Comparison of ENCODE assay signal across 12 cellular contexts in genomic region chr3:48826451-48826850, GRCh38. TPM values are rescaled to one million over a fixed set of nuclear protein-coding genes. Genes with fewer than 3 reads are reported as not detected.
DNase-seq lines count a peak whose midpoint lies in the region; ATAC-seq and TF ChIP-seq lines count a peak whose summit lies in the region.
"Had no signal": no experiment of that assay in that cellular context is flagged by ENCODE, and none has a peak within 500 bp of the region (broad histone marks: within the 10 kb centered on the region; RNA-seq: fewer than 3 reads in every experiment).

No MANE protein-coding gene starts in this region.

- CTCF ChIA-PET in SK-N-SH (lab: Yijun Ruan, JAX) (no interaction called here), WTC11 (lab: Charles Lee) (no interaction called here)

- H2AFZ ChIP-seq in SK-N-SH (ENCODE audit: low read depth) = no peak overlapping the region

- POLR2A ChIA-PET in SK-N-SH (lab: Yijun Ruan, JAX) = no interaction called here
- POLR2A ChIA-PET in WTC11 (lab: Charles Lee) = no interaction called here

- ATAC-seq in stimulated activated memory B cell treated with anti-CD40 and anti-IgM and Interleukin-4, amounts not matched to agents 10 μg/mL and 1 μg/mL and 100 μg/mL, for 72 hours = peak; percentile 65
- ATAC-seq in WTC11 = no peak
- ATAC-seq in HG02852 (IDR thresholded peaks at IDR 0.05; ENCODE audit: unreplicated experiment) = no peak
- ATAC-seq: activated naive CD8-positive, alpha-beta T cell treated with anti-CD3 and anti-CD28 coated beads, Interleukin-2, amount 50 U/mL, for 24 hours had no signal

- no peaks in the 10 kb centered on the region for H3K9me2 ChIP-seq in SK-N-SH

- H3K9ac ChIP-seq in SK-N-SH = no peak overlapping the region

- no peak overlapping the region for H3K4me3 ChIP-seq in SK-N-SH (ENCODE audit: low read depth in 2 of 2, low read length in 1 of 2)
- H3K4me3 ChIP-seq: skin epidermis had no signal

- 54% methylated on average over 2 of the region's 2 CpGs for WGBS in SK-N-SH (ENCODE audit: low lambda C conversion rate)

- no peaks in the 10 kb centered on the region for H4K20me1 ChIP-seq in SK-N-SH (ENCODE audit: insufficient read depth)

- H3K4me1 Mint-ChIP-seq in stimulated activated memory B cell treated with anti-CD40 and anti-IgM and Interleukin-4, amounts not matched to agents 10 μg/mL and 1 μg/mL and 100 μg/mL, for 72 hours = peaks cover 19% of the 10 kb centered on the region
- H3K4me1 Mint-ChIP-seq in WTC11 = 0 out of 2 replicates have a peak, but pooled peaks cover 4% of the 10 kb centered on the region

- peak overlapping the region; percentile 14 for H3K4me2 ChIP-seq in SK-N-SH

- TF ChIP-seq CTCF in SK-N-SH (IDR thresholded peaks at IDR 0.05) (no peak), WTC11 (IDR thresholded peaks at IDR 0.05) (no peak)

- TF ChIP-seq EP300 in SK-N-SH (IDR thresholded peaks at IDR 0.05; ENCODE audit: borderline replicate concordance in 1 of 2, low read depth in 1 of 2, low read length in 1 of 2) = no peak

- peaks cover 7% of the 10 kb centered on the region for H3F3A ChIP-seq in SK-N-SH (replicated peaks; ENCODE audit: insufficient read depth)

- H3K27me3 ChIP-seq in SK-N-SH (ENCODE audit: insufficient read depth) = no peaks in the 10 kb centered on the region

- H3K4me1 ChIP-seq in SK-N-SH (ENCODE audit: control insufficient read depth in 1 of 2, insufficient read depth in 2 of 2, low read depth in 1 of 2, low read length in 1 of 2) = peaks cover 3 to 4% of the 10 kb centered on the region in 2 experiments; a peak in 3 of 4 replicates

- no peaks in the 10 kb centered on the region for H3K9me3 Mint-ChIP-seq in stimulated activated memory B cell treated with anti-CD40 and anti-IgM and Interleukin-4, amounts not matched to agents 10 μg/mL and 1 μg/mL and 100 μg/mL, for 72 hours
- no peaks in the 10 kb centered on the region for H3K9me3 Mint-ChIP-seq in WTC11
- H3K9me3 Mint-ChIP-seq: activated naive CD8-positive, alpha-beta T cell treated with anti-CD3 and anti-CD28 coated beads, Interleukin-2, amount 50 U/mL, for 24 hours; T-helper 1 cell treated with Interleukin-12 subunit alpha and Interleukin-12 subunit beta and Interleukin-4 antibody, amounts not matched to agents 30 μg/mL and 1 μg/mL, for 36 hours had no signal

- no peak for TF ChIP-seq RAD21 in SK-N-SH (IDR thresholded peaks at IDR 0.05; ENCODE audit: low read length)

- H3K36me3 Mint-ChIP-seq in stimulated activated memory B cell treated with anti-CD40 and anti-IgM and Interleukin-4, amounts not matched to agents 10 μg/mL and 1 μg/mL and 100 μg/mL, for 72 hours = peaks cover 10% of the 10 kb centered on the region
- no peaks in the 10 kb centered on the region for H3K36me3 Mint-ChIP-seq in WTC11

- H3K4me3 Mint-ChIP-seq in stimulated activated memory B cell treated with anti-CD40 and anti-IgM and Interleukin-4, amounts not matched to agents 10 μg/mL and 1 μg/mL and 100 μg/mL, for 72 hours = no peak overlapping the region
- no peak overlapping the region for H3K4me3 Mint-ChIP-seq in WTC11
- H3K4me3 Mint-ChIP-seq: activated naive CD8-positive, alpha-beta T cell treated with anti-CD3 and anti-CD28 coated beads, Interleukin-2, amount 50 U/mL, for 24 hours; T-helper 1 cell treated with Interleukin-12 subunit alpha and Interleukin-12 subunit beta and Interleukin-4 antibody, amounts not matched to agents 30 μg/mL and 1 μg/mL, for 36 hours had no signal

- H3K79me2 ChIP-seq in SK-N-SH (ENCODE audit: insufficient read depth) = peaks cover 55% of the 10 kb centered on the region

- no peaks in the 10 kb centered on the region for H3K27me3 Mint-ChIP-seq in stimulated activated memory B cell treated with anti-CD40 and anti-IgM and Interleukin-4, amounts not matched to agents 10 μg/mL and 1 μg/mL and 100 μg/mL, for 72 hours
- H3K27me3 Mint-ChIP-seq in WTC11 (ENCODE audit: low read depth) = no peaks in the 10 kb centered on the region
- H3K27me3 Mint-ChIP-seq: activated naive CD8-positive, alpha-beta T cell treated with anti-CD3 and anti-CD28 coated beads, Interleukin-2, amount 50 U/mL, for 24 hours had no signal

- H3K9me3 ChIP-seq in SK-N-SH = no peaks in the 10 kb centered on the region

- H3K36me3 ChIP-seq in SK-N-SH (replicated peaks in 1 of 2; ENCODE audit: control insufficient read depth in 1 of 2, insufficient read depth in 2 of 2, low read length in 1 of 2) = no peaks in the 10 kb centered on the region

- peak overlapping the region in 1 of 2 experiments; percentile 65; a peak in 2 of 4 replicates for H3K27ac ChIP-seq in SK-N-SH (ENCODE audit: low read depth in 2 of 2, low read length in 1 of 2)
- H3K27ac ChIP-seq: skin epidermis had no signal

- peak overlapping the region; percentile 7 for H3K27ac Mint-ChIP-seq in stimulated activated memory B cell treated with anti-CD40 and anti-IgM and Interleukin-4, amounts not matched to agents 10 μg/mL and 1 μg/mL and 100 μg/mL, for 72 hours
- no peak overlapping the region for H3K27ac Mint-ChIP-seq in WTC11
- H3K27ac Mint-ChIP-seq: activated naive CD8-positive, alpha-beta T cell treated with anti-CD3 and anti-CD28 coated beads, Interleukin-2, amount 50 U/mL, for 24 hours; T-helper 1 cell treated with Interleukin-12 subunit alpha and Interleukin-12 subunit beta and Interleukin-4 antibody, amounts not matched to agents 30 μg/mL and 1 μg/mL, for 36 hours had no signal

- DNase-seq in GM04503 (ENCODE audit: low read depth) (peak; percentile 86), SK-N-SH (no peak), fibroblast of peridontal ligament (ENCODE audit: extremely low read depth) (peak; percentile 98), WTC11 (ENCODE audit: low spot score) (no peak), NCI-H2196 (lab: John Stamatoyannopoulos, UW; ENCODE audit: unreplicated experiment) (no peak)
- DNase-seq: activated naive CD8-positive, alpha-beta T cell treated with anti-CD3 and anti-CD28 coated beads, Interleukin-2, amount 50 U/mL, for 24 hours; DMS79; NCI-H146 had no signal

TF ChIP-seq in SK-N-SH, 30 proteins besides CTCF, POLR2A, EP300 and RAD21 (continues in another document):
- TF ChIP-seq USF2 (IDR thresholded peaks at IDR 0.05; ENCODE audit: borderline replicate concordance, low read depth, low read length) (no peak), RXRA (IDR thresholded peaks at IDR 0.05; ENCODE audit: borderline replicate concordance, low read depth) (no peak), ELF1 (IDR thresholded peaks at IDR 0.05) (no peak), FOSL2 (IDR thresholded peaks at IDR 0.05; ENCODE audit: borderline replicate concordance, low read depth) (peak; percentile 25; the same call in 1 of the 2 replicates), MXI1 (IDR thresholded peaks at IDR 0.05; ENCODE audit: low read depth, low read length) (no peak), MAX (IDR thresholded peaks at IDR 0.05; ENCODE audit: low read depth) (0 out of 2 replicates have a peak, but pooled peaks have one; percentile 30), USF1 (IDR thresholded peaks at IDR 0.05; ENCODE audit: borderline replicate concordance, low read depth) (no peak)

TF ChIP-seq in WTC11, 78 proteins besides CTCF, POLR2A, EP300 and RAD21 (continues in another document):
- no peak for TF ChIP-seq ZNF138 (CRISPR knock-in tag; conservative IDR thresholded peaks at IDR 0.05)
- TF ChIP-seq ZNF671 (CRISPR knock-in tag; IDR thresholded peaks at IDR 0.05) = no peak
- TF ChIP-seq ARID4B (CRISPR knock-in tag; IDR thresholded peaks at IDR 0.05; ENCODE audit: borderline replicate concordance) = no peak
- no peak for TF ChIP-seq JAZF1 (CRISPR knock-in tag; IDR thresholded peaks at IDR 0.05)
- TF ChIP-seq PRRX2 (CRISPR knock-in tag; IDR thresholded peaks at IDR 0.05) = no peak

RNA-seq across cellular contexts. Expression of gene PRKAR2A, which starts 21.2 kb away (rescaled TPM):
- 5.2 and 5.7 TPM in 2 replicates for polyA plus RNA-seq in SK-N-SH (2012; rRNA removed)
- polyA plus RNA-seq in SK-N-SH (2012; cell fraction: cytosol; rRNA removed) = 7.3 and 7.4 TPM in 2 replicates
- 5.2 and 14.8 TPM in 2 replicates for polyA plus RNA-seq in SK-N-SH (2012; cell fraction: nucleus; rRNA removed)
- total RNA-seq in WTC11 (2021) = 45.1 to 57.2 TPM (median 47.2 TPM) in 3 replicates

Comparison
In these comparisons a context has a peak if more than half of its experiments do, and no peak if none do; other contexts are left out.
1. DNase-seq: peak in GM04503 (single experiment) and fibroblast of peridontal ligament (single experiment); none in SK-N-SH (single experiment), WTC11 (single experiment) and NCI-H2196 (single experiment).